In genomic region chr5:62372600-62372999, GRCh38 we compare ENCODE assay signal across 1 cellular context.
TF ChIP-seq lines count a peak whose summit lies in the region.

No MANE protein-coding gene starts in this region.

TF ChIP-seq in HepG2, 621 proteins besides CTCF, POLR2A, EP300 and RAD21:
- TF ChIP-seq ATF7 (IDR thresholded peaks at IDR 0.05) (peak; percentile 57), ATF7 (CRISPR knock-in tag; IDR thresholded peaks at IDR 0.05) (no peak), ZNF350 (CRISPR knock-in tag; IDR thresholded peaks at IDR 0.05; ENCODE audit: borderline replicate concordance, low read depth) (no peak), ARNT (IDR thresholded peaks at IDR 0.05) (no peak)
